Comparison of ENCODE assay signal across 8 cellular contexts in the genomic region with DNA sequence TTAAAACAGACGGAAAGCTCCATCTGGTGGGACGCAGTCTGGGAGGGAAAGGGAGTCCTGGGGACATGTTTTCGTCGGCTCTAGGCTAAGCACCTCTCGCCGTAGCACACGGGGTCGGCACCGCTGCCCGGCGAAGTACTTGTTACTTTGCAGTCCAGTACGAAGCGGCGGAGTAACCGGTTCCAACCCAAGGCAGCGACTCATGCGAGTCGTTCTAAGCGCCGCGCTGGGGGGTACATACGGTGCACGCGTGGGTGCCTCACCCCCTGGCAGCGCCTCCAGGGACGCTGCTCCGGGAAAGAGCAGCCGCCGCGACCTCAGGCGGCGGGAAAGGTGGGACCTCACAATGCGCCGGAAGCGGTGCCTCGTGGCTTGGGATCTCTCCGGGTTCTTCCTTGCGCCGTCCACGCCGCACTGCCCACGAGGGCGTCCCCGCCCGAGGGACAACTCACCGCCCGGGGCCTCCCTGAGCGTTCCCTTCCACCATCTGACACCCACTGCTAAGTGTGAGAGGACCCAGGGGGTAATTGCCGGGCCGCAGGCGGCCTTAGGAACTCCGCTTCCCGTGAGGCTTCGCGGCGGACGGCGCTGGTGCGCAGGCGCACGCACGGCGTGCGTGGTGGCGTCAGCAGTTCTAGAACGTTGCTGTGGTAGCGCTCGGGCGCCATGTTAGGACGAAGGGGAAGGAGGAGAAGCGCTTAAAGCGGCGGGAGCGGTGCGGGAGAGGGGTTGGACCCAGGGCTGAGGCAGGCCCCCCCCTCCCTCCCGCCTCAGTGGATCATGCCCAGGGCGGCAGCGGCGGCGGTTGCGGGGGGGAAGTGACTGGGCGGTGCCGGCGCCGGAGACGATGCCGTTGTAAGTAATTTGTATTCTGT. TPM values are rescaled to one million over a fixed set of nuclear protein-coding genes. Genes with fewer than 3 reads are reported as not detected.
DNase-seq lines count a peak whose midpoint lies in the region; ATAC-seq and TF ChIP-seq lines count a peak whose summit lies in the region.

Gene PAPOLA (plus strand): TSS at position 637 of the 875 bp plus-strand sequence. CDS start 211 bp downstream, at position 848.

- peaks cover 39% of the 10 kb centered on the region for H4K20me1 ChIP-seq in GM23338 (replicated peaks; ENCODE audit: insufficient read depth)

- ATAC-seq in GM23338, result peak; percentile 90
- ATAC-seq in activated T-helper 17 cell treated with anti-CD3 and anti-CD28 coated beads, Interleukin-2, amount 50 U/mL, for 72 hours (replicated peaks), result peak; percentile 96
- ATAC-seq in natural killer cell, result peak; percentile 86 to 97 (median 91)

- H3K4me1 Mint-ChIP-seq in GM23338, result peaks cover 31% of the 10 kb centered on the region
- peaks cover 21% of the 10 kb centered on the region for H3K4me1 Mint-ChIP-seq in activated T-helper 17 cell treated with anti-CD3 and anti-CD28 coated beads, Interleukin-2, amount 50 U/mL, for 72 hours
- H3K4me1 Mint-ChIP-seq in natural killer cell, result peaks cover 45 to 56% of the 10 kb centered on the region in 2 donors

- H3K27me3 Mint-ChIP-seq in GM23338 (ENCODE audit: insufficient read depth, low read depth, poor library complexity), result peaks cover 8% of the 10 kb centered on the region
- H3K27me3 Mint-ChIP-seq in activated T-helper 17 cell treated with anti-CD3 and anti-CD28 coated beads, Interleukin-2, amount 50 U/mL, for 72 hours, result peaks cover 5% of the 10 kb centered on the region
- peaks cover 13 to 14% of the 10 kb centered on the region in 2 donors for H3K27me3 Mint-ChIP-seq in natural killer cell (ENCODE audit: low read depth in 2 of 2)

- no peaks in the 10 kb centered on the region; the same call in 2 of the 3 replicates for H3K9me3 Mint-ChIP-seq in GM23338
- H3K9me3 Mint-ChIP-seq in activated T-helper 17 cell treated with anti-CD3 and anti-CD28 coated beads, Interleukin-2, amount 50 U/mL, for 72 hours, result no peaks in the 10 kb centered on the region
- no peaks in the 10 kb centered on the region for H3K9me3 Mint-ChIP-seq in natural killer cell

- H3K4me3 Mint-ChIP-seq in GM23338, result peak within 1 kb of the TSS; percentile 91
- peak within 1 kb of the TSS; percentile 88 for H3K4me3 Mint-ChIP-seq in activated T-helper 17 cell treated with anti-CD3 and anti-CD28 coated beads, Interleukin-2, amount 50 U/mL, for 72 hours
- H3K4me3 Mint-ChIP-seq in natural killer cell, result peak within 1 kb of the TSS; percentile 90

- peaks cover 50% of the 10 kb centered on the region for H3K79me2 ChIP-seq in GM23338 (replicated peaks; ENCODE audit: insufficient read depth)

- no peaks in the 10 kb centered on the region; the same call in 1 of the 2 replicates for H3F3A ChIP-seq in GM23338 (replicated peaks; ENCODE audit: low read depth)

- 0 out of 4 replicates have a peak, but pooled peaks of 1 of the 2 experiments have one; percentile 17 for TF ChIP-seq CTCF in GM23338 (conservative IDR thresholded peaks at IDR 0.05; ENCODE audit: low read depth in 2 of 2)
- no peak for TF ChIP-seq CTCF in fibroblast of mammary gland (conservative IDR thresholded peaks at IDR 0.05; ENCODE audit: control insufficient read depth, insufficient read depth, low read depth, low read length)
- TF ChIP-seq CTCF in natural killer cell (IDR thresholded peaks at IDR 0.05), result no peak

- H3K9me2 ChIP-seq in GM23338 (ENCODE audit: insufficient read depth), result no peaks in the 10 kb centered on the region

- peaks cover 13% of the 10 kb centered on the region; the same call in 2 of the 3 replicates for H3K36me3 Mint-ChIP-seq in GM23338 (ENCODE audit: low read depth)
- peaks cover 47% of the 10 kb centered on the region for H3K36me3 Mint-ChIP-seq in activated T-helper 17 cell treated with anti-CD3 and anti-CD28 coated beads, Interleukin-2, amount 50 U/mL, for 72 hours (ENCODE audit: low read depth)
- H3K36me3 Mint-ChIP-seq in natural killer cell, result no peaks in the 10 kb centered on the region

- peak; percentile 99 for DNase-seq in Daoy (ENCODE audit: low read depth)
- peak; percentile 96 for DNase-seq in GM23338 (ENCODE audit: low spot score)
- peak; percentile 92 for DNase-seq in LHCN-M2 (ENCODE audit: low read depth)
- DNase-seq in RPMI8226, result peak; percentile 93
- peak; percentile 94 for DNase-seq in fibroblast of mammary gland (ENCODE audit: low read depth)
- DNase-seq in natural killer cell, result peak; percentile 95
- peak; percentile 91 for DNase-seq in stimulated activated naive CD4-positive, alpha-beta T cell treated with Interleukin-2 at 50 U/mL for 16 hours (lab: John Stamatoyannopoulos, UW)

- peak within 1 kb of the TSS; percentile 97 for H3K27ac ChIP-seq in GM23338 (ENCODE audit: low read depth)

- H3K4me3 ChIP-seq in GM23338, result peak within 1 kb of the TSS; percentile 93
- peak within 1 kb of the TSS; percentile 98 for H3K4me3 ChIP-seq in fibroblast of mammary gland (ENCODE audit: control insufficient read depth, low read depth, low read length)

- no peaks in the 10 kb centered on the region for H3K27me3 ChIP-seq in GM23338 (ENCODE audit: insufficient read depth)

- intact Hi-C loops in natural killer cell (cut with micrococcal nuclease), result loop anchor here (5.0 kb wide), 1 partner anchor 295 kb away; the partner anchor contains the start of gene VRK1

- H3K36me3 ChIP-seq in GM23338 (ENCODE audit: insufficient read depth), result no peaks in the 10 kb centered on the region

- H3K4me2 ChIP-seq in GM23338, result peak within 1 kb of the TSS; percentile 92

- H3K4me1 ChIP-seq in GM23338 (ENCODE audit: insufficient read depth), result peaks cover 28% of the 10 kb centered on the region

- H3K27ac Mint-ChIP-seq in GM23338, result peak within 1 kb of the TSS; percentile 99
- H3K27ac Mint-ChIP-seq in activated T-helper 17 cell treated with anti-CD3 and anti-CD28 coated beads, Interleukin-2, amount 50 U/mL, for 72 hours, result peak within 1 kb of the TSS; percentile 95
- peak within 1 kb of the TSS; percentile 90 to 99 for H3K27ac Mint-ChIP-seq in natural killer cell

- H2AFZ ChIP-seq in GM23338, result peak within 1 kb of the TSS; percentile 88

TF ChIP-seq in GM23338, 12 proteins besides CTCF, POLR2A, EP300 and RAD21 (continues in another document):
- TF ChIP-seq NANOG (IDR thresholded peaks at IDR 0.05; ENCODE audit: borderline replicate concordance) (no peak), CREB1 (CRISPR knock-in tag; IDR thresholded peaks at IDR 0.05; ENCODE audit: low read depth) (peak; percentile 91), JUNB (IDR thresholded peaks at IDR 0.05; ENCODE audit: unreplicated experiment) (no peak), EZH2phosphoT487 (IDR thresholded peaks at IDR 0.05; ENCODE audit: unreplicated experiment) (no peak), REST (IDR thresholded peaks at IDR 0.05; ENCODE audit: unreplicated experiment) (no peak), POLR2AphosphoS5 (IDR thresholded peaks at IDR 0.05; ENCODE audit: low read depth) (peak; percentile 87), ZNF331 (CRISPR knock-in tag; IDR thresholded peaks at IDR 0.05; ENCODE audit: low read depth) (no peak), EZH2 (IDR thresholded peaks at IDR 0.05; ENCODE audit: low read depth, unreplicated experiment) (no peak), STAT1 (IDR thresholded peaks at IDR 0.05; ENCODE audit: unreplicated experiment) (no peak), ZNF114 (CRISPR knock-in tag; IDR thresholded peaks at IDR 0.05) (0 out of 2 replicates have a peak, but pooled peaks have one; percentile 18)
- TF ChIP-seq, protein P1, sequence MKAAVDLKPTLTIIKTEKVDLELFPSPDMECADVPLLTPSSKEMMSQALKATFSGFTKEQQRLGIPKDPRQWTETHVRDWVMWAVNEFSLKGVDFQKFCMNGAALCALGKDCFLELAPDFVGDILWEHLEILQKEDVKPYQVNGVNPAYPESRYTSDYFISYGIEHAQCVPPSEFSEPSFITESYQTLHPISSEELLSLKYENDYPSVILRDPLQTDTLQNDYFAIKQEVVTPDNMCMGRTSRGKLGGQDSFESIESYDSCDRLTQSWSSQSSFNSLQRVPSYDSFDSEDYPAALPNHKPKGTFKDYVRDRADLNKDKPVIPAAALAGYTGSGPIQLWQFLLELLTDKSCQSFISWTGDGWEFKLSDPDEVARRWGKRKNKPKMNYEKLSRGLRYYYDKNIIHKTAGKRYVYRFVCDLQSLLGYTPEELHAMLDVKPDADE (IDR thresholded peaks at IDR 0.05), result peak; percentile 88

RNA-seq across cellular contexts. Expression of gene PAPOLA, which starts in this region (rescaled TPM):
- total RNA-seq in Daoy (2014; rRNA removed; shearing (Covaris generic)), result 83.2 and 93.3 TPM in 2 replicates
- total RNA-seq in GM23338 (2014; rRNA removed; shearing (Covaris generic)), result 211 and 237 TPM in 2 replicates
- polyA plus RNA-seq in GM23338 (2016; fragmentation: Nextera tagmentation; extraction: Ambion mirVana), result 188 and 198 TPM in 2 replicates
- total RNA-seq in LHCN-M2 (2014; rRNA removed) (56.6 and 77.0 TPM in 2 replicates), natural killer cell (100 to 1,000 TPM; 200 to 225 (median 224) TPM)
- 42.1 TPM for polyA plus RNA-seq in LHCN-M2 (2012)
- total RNA-seq in activated T-helper 17 cell treated with anti-CD3 and anti-CD28 coated beads, Interleukin-2, amount 50 U/mL, for 72 hours, result 100 to 1,000 TPM; 163 to 255 TPM

Comparison
In these comparisons a context has a peak if more than half of its experiments do, and no peak if none do; other contexts are left out.
1. Peak in every context shown above with its lines: DNase-seq, ATAC-seq, H3K4me3 ChIP-seq and H3K27ac ChIP-seq.